6 cellular contexts compared by ENCODE assay signal in the genomic region with DNA sequence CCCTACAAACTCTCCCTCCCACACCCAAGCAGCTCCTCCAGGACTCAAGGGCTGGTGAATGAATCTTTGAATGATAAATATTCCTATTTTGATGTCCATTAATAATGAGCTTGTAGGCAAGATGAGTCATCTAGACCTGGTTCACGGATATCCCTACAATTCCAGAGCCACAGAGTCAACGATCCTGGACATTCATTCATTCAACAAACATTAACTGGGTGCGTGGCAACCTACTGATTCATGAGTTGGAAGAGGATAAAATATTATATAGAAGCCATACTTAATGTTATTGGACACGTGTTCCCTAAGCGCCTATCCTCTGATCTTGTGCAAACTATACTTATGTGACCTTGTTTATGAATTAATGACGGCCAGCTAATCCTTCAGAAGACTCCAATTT. TPM values are rescaled to one million over a fixed set of nuclear protein-coding genes. Genes with fewer than 3 reads are reported as not detected.
DNase-seq lines count a peak whose midpoint lies in the region; ATAC-seq, FAIRE-seq and TF ChIP-seq lines count a peak whose summit lies in the region.

No MANE protein-coding gene starts in this region.

- H3K4ac ChIP-seq in mesendoderm (ENCODE audit: low read depth, low read length), result no peak overlapping the region

- no peak overlapping the region for H2BK5ac ChIP-seq in mesendoderm (ENCODE audit: low read length)

- no peaks in the 10 kb centered on the region for H3K36me3 ChIP-seq in HUES6 (ENCODE audit: control insufficient read depth, insufficient read depth, low read length)
- H3K36me3 ChIP-seq in GM12878 (ENCODE audit: control insufficient read depth in 2 of 2, insufficient read depth in 2 of 2, low read length in 1 of 2), result no peaks in the 10 kb centered on the region
- H3K36me3 ChIP-seq in neutrophil, result no peaks in the 10 kb centered on the region
- H3K36me3 ChIP-seq in mesendoderm (ENCODE audit: control insufficient read depth, insufficient read depth, low read length), result no peaks in the 10 kb centered on the region

- peak overlapping the region; percentile 7; the same call in 1 of the 2 replicates for H2AFZ ChIP-seq in GM12878 (ENCODE audit: control insufficient read depth, low read depth, low read length)

- intact Hi-C loops in GM12878 (cut with micrococcal nuclease; ENCODE audit: unreplicated experiment), result no loop called here

- no peaks in the 10 kb centered on the region for H4K20me1 ChIP-seq in GM12878 (ENCODE audit: control insufficient read depth, insufficient read depth)

- TF ChIP-seq RAD21 in GM12878 (IDR thresholded peaks at IDR 0.05; ENCODE audit: insufficient read depth, low read depth, low read length), result no peak

- TF ChIP-seq POLR2A in GM12878 (IDR thresholded peaks at IDR 0.05; ENCODE audit: low read depth, low read length) (no peak), H54 (IDR thresholded peaks at IDR 0.05; ENCODE audit: low read depth, low read length) (no peak)

- no peak overlapping the region for H2AK5ac ChIP-seq in mesendoderm (ENCODE audit: low read length)

- H2BK15ac ChIP-seq in mesendoderm (replicated peaks; ENCODE audit: low read depth), result no peak overlapping the region

- SMC1A ChIA-PET in GM12878 (lab: Charles Lee; ENCODE audit: uncharacterized antibody, unreplicated experiment), result interaction anchor here (0.6 to 1.1 kb wide), 5 partner anchors 10 to 88 kb away, joined by 3 to 10 read pairs (median 3); no protein-coding TSS in a partner anchor

- peaks cover 20% of the 10 kb centered on the region for H3K4me1 ChIP-seq in HUES6 (ENCODE audit: control insufficient read depth, insufficient read depth, low read length)
- peaks cover 10% of the 10 kb centered on the region for H3K4me1 ChIP-seq in GM12878 (ENCODE audit: control insufficient read depth, insufficient read depth, low read length)
- peaks cover 18 to 29% of the 10 kb centered on the region in 2 experiments for H3K4me1 ChIP-seq in neutrophil (ENCODE audit: control insufficient read depth in 1 of 2, insufficient read depth in 1 of 2, low read depth in 1 of 2, low read length in 1 of 2)
- no peaks in the 10 kb centered on the region for H3K4me1 ChIP-seq in mesendoderm (ENCODE audit: control insufficient read depth, low read depth, low read length)

- RAD21 ChIA-PET in GM12878 (lab: Charles Lee; ENCODE audit: unreplicated experiment), result interaction anchor here (0.9 to 1.4 kb wide), 4 partner anchors 10 to 86 kb away, joined by 3 to 11 read pairs (median 4); no protein-coding TSS in a partner anchor

- peaks cover 4% of the 10 kb centered on the region; the same call in 1 of the 2 replicates for H3K27me3 ChIP-seq in HUES6 (ENCODE audit: control insufficient read depth, insufficient read depth, low read length)
- no peaks in the 10 kb centered on the region for H3K27me3 ChIP-seq in GM12878 (replicated peaks in 1 of 2; ENCODE audit: control insufficient read depth in 2 of 2, insufficient read depth in 2 of 2, low read length in 1 of 2)
- H3K27me3 ChIP-seq in neutrophil, result no peaks in the 10 kb centered on the region
- no peaks in the 10 kb centered on the region for H3K27me3 ChIP-seq in mesendoderm (ENCODE audit: insufficient read depth, low read length, poor library complexity)

- ATAC-seq in GM12878, result no peak

- no peak overlapping the region for H3K23ac ChIP-seq in mesendoderm (ENCODE audit: low read length)

- no peak overlapping the region for H4K5ac ChIP-seq in mesendoderm (ENCODE audit: low read length)

- no peaks in the 10 kb centered on the region for H3K79me1 ChIP-seq in mesendoderm (ENCODE audit: low read length)

- CTCF ChIA-PET in GM12878 (lab: Yijun Ruan, JAX), result interaction anchor here (0.9 to 6.8 kb wide), 5 partner anchors 10 to 154 kb away, joined by 3 to 27 read pairs (median 3); no protein-coding TSS in a partner anchor

- 63% methylated on average over 6 of the region's 6 CpGs for WGBS in GM12878 (ENCODE audit: insufficient coverage, insufficient replicate concordance, low lambda C conversion rate, missing lambda C conversion rate)
- no CpG with 5 or more reads among the region's 6 CpGs for WGBS in mesendoderm (ENCODE audit: extremely low coverage, insufficient coverage, low lambda C conversion rate)

- in situ Hi-C loops in GM12878 (cut with MboI), result no loop called here

- no peak for TF ChIP-seq EP300 in GM12878 (IDR thresholded peaks at IDR 0.05; ENCODE audit: borderline replicate concordance in 1 of 2, control insufficient read depth in 1 of 2, low read depth in 2 of 2, low read length in 2 of 2)

- DNase-seq in GM12878 (ENCODE audit: low read depth, low spot score) (no peak), OCI-M1 (lab: John Stamatoyannopoulos, UW) (no peak), mesendoderm (no peak), H54 (ENCODE audit: insufficient read length, low spot score) (no peak)

- POLR2A ChIA-PET in GM12878 (lab: Charles Lee), result interaction anchor here (1.0 to 1.2 kb wide), 3 partner anchors 9 to 48 kb away, joined by 3 to 4 read pairs (median 3); no protein-coding TSS in a partner anchor

- H3K56ac ChIP-seq in mesendoderm (ENCODE audit: low read length), result no peak overlapping the region

- peak; percentile 13 for FAIRE-seq in GM12878 (lab: Jason Lieb, UNC)
- no peak for FAIRE-seq in H54 (lab: Jason Lieb, UNC)

- no peak overlapping the region for H3K18ac ChIP-seq in mesendoderm (ENCODE audit: low read length)

- H3K4me3 ChIP-seq in HUES6 (ENCODE audit: low read depth, low read length) (peak overlapping the region; percentile 59), GM12878 (no peak overlapping the region), neutrophil (ENCODE audit: low read depth in 1 of 2, low read length in 1 of 2) (peak overlapping the region; percentile 65 to 86), mesendoderm (ENCODE audit: low read length) (no peak overlapping the region)

- H3K9me3 ChIP-seq in HUES6 (ENCODE audit: control insufficient read depth, insufficient read depth, low read depth, low read length) (no peaks in the 10 kb centered on the region), GM12878 (replicated peaks; ENCODE audit: control insufficient read depth, insufficient read depth, low read length) (no peaks in the 10 kb centered on the region), neutrophil (no peaks in the 10 kb centered on the region)

- H2BK120ac ChIP-seq in mesendoderm (ENCODE audit: low read depth, low read length), result no peak overlapping the region

- H3K4me2 ChIP-seq in GM12878 (ENCODE audit: control insufficient read depth, insufficient read depth) (peak overlapping the region; percentile 60; the same call in 1 of the 2 replicates), mesendoderm (ENCODE audit: low read length) (no peak overlapping the region)

- H3K27ac ChIP-seq in HUES6 (ENCODE audit: low read depth, low read length) (no peak overlapping the region), GM12878 (ENCODE audit: control insufficient read depth, insufficient read depth) (no peak overlapping the region), neutrophil (no peak overlapping the region), mesendoderm (ENCODE audit: low read depth, low read length) (no peak overlapping the region)

- TF ChIP-seq CTCF in GM12878 (IDR thresholded peaks at IDR 0.05 in 2 of 3, conservative IDR thresholded peaks at IDR 0.05 in 1 of 3; ENCODE audit: control insufficient read depth in 2 of 3, extremely low read depth in 1 of 3, insufficient read depth in 1 of 3, low read depth in 3 of 3, low read length in 3 of 3) (no peak), neutrophil (IDR thresholded peaks at IDR 0.05) (no peak)

- no TSS peak for BruUV-seq in GM12878 (replicated peaks; lab: Mats Ljungman, UMichigan)

- H3K9ac ChIP-seq in HUES6 (ENCODE audit: low read length), result no peak overlapping the region
- H3K9ac ChIP-seq in GM12878 (ENCODE audit: control insufficient read depth, insufficient read depth, low read length), result no peak overlapping the region
- no peak overlapping the region for H3K9ac ChIP-seq in mesendoderm (ENCODE audit: low read length)

- no peak overlapping the region for H4K8ac ChIP-seq in mesendoderm (ENCODE audit: low read depth, low read length)

- no peaks in the 10 kb centered on the region for H3K79me2 ChIP-seq in GM12878 (ENCODE audit: control insufficient read depth, insufficient read depth, low read length)
- H3K79me2 ChIP-seq in mesendoderm (ENCODE audit: control insufficient read depth, insufficient read depth, low read length), result no peaks in the 10 kb centered on the region

RNA-seq across cellular contexts. Expression of a gene that starts 0.4 kb away (rescaled TPM):
- 1.3 and 3.2 TPM in 2 replicates for total RNA-seq in GM12878 (2013; cell fraction: nucleolus; rRNA removed)
- total RNA-seq in GM12878 (2014; rRNA removed) (0.49 and 0.56 TPM in 2 replicates), GM12878 (2014; rRNA removed; fragmentation: Illumina TruSeq; extraction: Trizol) (0.40 and 0.46 TPM in 2 replicates), GM12878 (2021) (0.46 and 0.77 TPM in 2 replicates)
- 0.43 TPM for polyA plus RNA-seq in GM12878 (2011; ENCODE audit: low read depth)
- polyA plus RNA-seq in GM12878 (2011; rRNA removed) (0.36 and 0.48 TPM in 2 replicates), GM12878 (2014; fragmentation: Illumina TruSeq; extraction: Trizol) (0.41 and 0.47 TPM in 2 replicates), GM12878 (2014; fragmentation: Nextera tagmentation; extraction: Ambion mirVana) (under 1 TPM; 0.05 to 0.18 TPM), GM12878 (2014; rRNA removed) (0.26 and 0.49 TPM in 2 replicates), GM12878 (2016; fragmentation: Nextera tagmentation; extraction: Ambion mirVana) (under 1 TPM; 0.25 to 0.82 TPM)
- 0.90 and 0.97 TPM in 2 replicates for polyA plus RNA-seq in GM12878 (2011; cell fraction: cytosol; rRNA removed)
- 0.73 and 1.1 TPM in 2 replicates for polyA plus RNA-seq in GM12878 (2011; cell fraction: nucleus; rRNA removed)
- 0.46 and 0.51 TPM in 2 replicates for polyA plus RNA-seq in GM12878 (2012)
- 1.1 and 1.3 TPM in 2 replicates for polyA minus RNA-seq in GM12878 (2011; rRNA and poly(A)+ RNA removed)
- polyA minus RNA-seq in GM12878 (2011; cell fraction: cytosol; rRNA and poly(A)+ RNA removed), result 0.42 TPM in 1 of 2 replicates, not detected in the other
- polyA minus RNA-seq in GM12878 (2011; cell fraction: nucleus; rRNA and poly(A)+ RNA removed), result 0.48 and 0.67 TPM in 2 replicates
- 0.93 TPM for polyA plus RNA-seq in mesendoderm (2013, experiment 1 of 2)
- polyA plus RNA-seq in mesendoderm (2013, experiment 2 of 2), result 1.1 TPM

RNA-seq across cellular contexts. Expression of a gene that starts 28.6 kb away (rescaled TPM):
- 1.2 TPM in 2 replicates for total RNA-seq in GM12878 (2013; cell fraction: nucleolus; rRNA removed)
- total RNA-seq in GM12878 (2014; rRNA removed), result not detected in 2 replicates
- total RNA-seq in GM12878 (2014; rRNA removed; fragmentation: Illumina TruSeq; extraction: Trizol), result not detected in 2 replicates
- total RNA-seq in GM12878 (2021), result not detected in 2 replicates
- not detected for polyA plus RNA-seq in GM12878 (2011; ENCODE audit: low read depth)
- 0.12 and 0.16 TPM in 2 replicates for polyA plus RNA-seq in GM12878 (2011; rRNA removed)
- polyA plus RNA-seq in GM12878 (2011; cell fraction: cytosol; rRNA removed), result 0.04 TPM in 1 of 2 replicates, not detected in the other
- 0.28 and 0.56 TPM in 2 replicates for polyA plus RNA-seq in GM12878 (2011; cell fraction: nucleus; rRNA removed)
- polyA plus RNA-seq in GM12878 (2012), result 0.17 TPM in 1 of 2 replicates, not detected in the other
- polyA plus RNA-seq in GM12878 (2014; fragmentation: Illumina TruSeq; extraction: Trizol), result not detected in 2 replicates
- not detected for polyA plus RNA-seq in GM12878 (2014; fragmentation: Nextera tagmentation; extraction: Ambion mirVana)
- not detected in 2 replicates for polyA plus RNA-seq in GM12878 (2014; rRNA removed)
- polyA plus RNA-seq in GM12878 (2016; fragmentation: Nextera tagmentation; extraction: Ambion mirVana), result not detected
- 0.21 TPM in 1 of 2 replicates, not detected in the other for polyA minus RNA-seq in GM12878 (2011; rRNA and poly(A)+ RNA removed)
- polyA minus RNA-seq in GM12878 (2011; cell fraction: cytosol; rRNA and poly(A)+ RNA removed), result not detected in 2 replicates
- 0.24 TPM in 1 of 2 replicates, not detected in the other for polyA minus RNA-seq in GM12878 (2011; cell fraction: nucleus; rRNA and poly(A)+ RNA removed)
- not detected for polyA plus RNA-seq in mesendoderm (2013, experiment 1 of 2)
- polyA plus RNA-seq in mesendoderm (2013, experiment 2 of 2), result not detected

RNA-seq across cellular contexts. Expression of a gene that starts 49.4 kb away (rescaled TPM):
- total RNA-seq in GM12878 (2013; cell fraction: nucleolus; rRNA removed), result 74.5 and 81.9 TPM in 2 replicates
- total RNA-seq in GM12878 (2014; rRNA removed) (46.4 and 53.5 TPM in 2 replicates), GM12878 (2014; rRNA removed; fragmentation: Illumina TruSeq; extraction: Trizol) (21.5 and 26.9 TPM in 2 replicates), GM12878 (2021) (40.0 and 40.4 TPM in 2 replicates)
- polyA plus RNA-seq in GM12878 (2011; ENCODE audit: low read depth), result 18.9 TPM
- polyA plus RNA-seq in GM12878 (2011; rRNA removed) (8.5 and 16.9 TPM in 2 replicates), GM12878 (2014; fragmentation: Illumina TruSeq; extraction: Trizol) (12.3 and 21.9 TPM in 2 replicates), GM12878 (2014; fragmentation: Nextera tagmentation; extraction: Ambion mirVana) (1 to 10 TPM; 3.0 to 7.4 TPM), GM12878 (2014; rRNA removed) (50.0 and 54.5 TPM in 2 replicates), GM12878 (2016; fragmentation: Nextera tagmentation; extraction: Ambion mirVana) (10 to 100 TPM; 51.7 to 54.8 TPM)
- 22.6 and 38.7 TPM in 2 replicates for polyA plus RNA-seq in GM12878 (2011; cell fraction: cytosol; rRNA removed)
- polyA plus RNA-seq in GM12878 (2011; cell fraction: nucleus; rRNA removed), result 45.6 and 71.8 TPM in 2 replicates
- 18.6 and 50.6 TPM in 2 replicates for polyA plus RNA-seq in GM12878 (2012)
- 20.3 and 37.3 TPM in 2 replicates for polyA minus RNA-seq in GM12878 (2011; rRNA and poly(A)+ RNA removed)
- 8.8 and 11.7 TPM in 2 replicates for polyA minus RNA-seq in GM12878 (2011; cell fraction: cytosol; rRNA and poly(A)+ RNA removed)
- 26.7 and 36.0 TPM in 2 replicates for polyA minus RNA-seq in GM12878 (2011; cell fraction: nucleus; rRNA and poly(A)+ RNA removed)
- 0.45 TPM for polyA plus RNA-seq in mesendoderm (2013, experiment 1 of 2)
- 0.41 TPM for polyA plus RNA-seq in mesendoderm (2013, experiment 2 of 2)

RNA-seq across cellular contexts. Expression of a gene that starts 55.3 kb away (rescaled TPM):
- 121 and 123 TPM in 2 replicates for total RNA-seq in GM12878 (2013; cell fraction: nucleolus; rRNA removed)
- 143 and 161 TPM in 2 replicates for total RNA-seq in GM12878 (2014; rRNA removed)
- 159 and 183 TPM in 2 replicates for total RNA-seq in GM12878 (2014; rRNA removed; fragmentation: Illumina TruSeq; extraction: Trizol)
- 179 and 186 TPM in 2 replicates for total RNA-seq in GM12878 (2021)
- polyA plus RNA-seq in GM12878 (2011; ENCODE audit: low read depth), result 168 TPM
- polyA plus RNA-seq in GM12878 (2011; rRNA removed), result 216 and 229 TPM in 2 replicates
- polyA plus RNA-seq in GM12878 (2011; cell fraction: cytosol; rRNA removed), result 180 and 182 TPM in 2 replicates
- 183 and 191 TPM in 2 replicates for polyA plus RNA-seq in GM12878 (2011; cell fraction: nucleus; rRNA removed)
- polyA plus RNA-seq in GM12878 (2012), result 136 and 143 TPM in 2 replicates
- polyA plus RNA-seq in GM12878 (2014; fragmentation: Illumina TruSeq; extraction: Trizol), result 266 and 322 TPM in 2 replicates
- polyA plus RNA-seq in GM12878 (2014; fragmentation: Nextera tagmentation; extraction: Ambion mirVana), result 100 to 1,000 TPM; 137 to 176 TPM
- polyA plus RNA-seq in GM12878 (2014; rRNA removed), result 142 and 153 TPM in 2 replicates
- polyA plus RNA-seq in GM12878 (2016; fragmentation: Nextera tagmentation; extraction: Ambion mirVana), result 100 to 1,000 TPM; 208 to 216 TPM
- 137 and 152 TPM in 2 replicates for polyA minus RNA-seq in GM12878 (2011; rRNA and poly(A)+ RNA removed)
- 43.4 and 65.5 TPM in 2 replicates for polyA minus RNA-seq in GM12878 (2011; cell fraction: cytosol; rRNA and poly(A)+ RNA removed)
- polyA minus RNA-seq in GM12878 (2011; cell fraction: nucleus; rRNA and poly(A)+ RNA removed), result 49.4 and 61.3 TPM in 2 replicates
- 181 TPM for polyA plus RNA-seq in mesendoderm (2013, experiment 1 of 2)
- 186 TPM for polyA plus RNA-seq in mesendoderm (2013, experiment 2 of 2)

RNA-seq across cellular contexts. Expression of a gene that starts 55.4 kb away (rescaled TPM):
- 3.7 and 8.2 TPM in 2 replicates for total RNA-seq in GM12878 (2013; cell fraction: nucleolus; rRNA removed)
- total RNA-seq in GM12878 (2014; rRNA removed), result 22.0 and 29.9 TPM in 2 replicates
- total RNA-seq in GM12878 (2014; rRNA removed; fragmentation: Illumina TruSeq; extraction: Trizol), result 22.5 and 28.1 TPM in 2 replicates
- 34.7 TPM in 2 replicates for total RNA-seq in GM12878 (2021)
- 42.2 TPM for polyA plus RNA-seq in GM12878 (2011; ENCODE audit: low read depth)
- polyA plus RNA-seq in GM12878 (2011; rRNA removed), result 17.5 and 22.1 TPM in 2 replicates
- 33.2 and 37.0 TPM in 2 replicates for polyA plus RNA-seq in GM12878 (2011; cell fraction: cytosol; rRNA removed)
- 21.6 and 22.1 TPM in 2 replicates for polyA plus RNA-seq in GM12878 (2011; cell fraction: nucleus; rRNA removed)
- polyA plus RNA-seq in GM12878 (2012), result 15.9 and 21.6 TPM in 2 replicates
- polyA plus RNA-seq in GM12878 (2014; fragmentation: Illumina TruSeq; extraction: Trizol), result 10.1 and 17.4 TPM in 2 replicates
- polyA plus RNA-seq in GM12878 (2014; fragmentation: Nextera tagmentation; extraction: Ambion mirVana), result 10 to 100 TPM; 27.3 to 28.2 TPM
- 28.0 and 33.0 TPM in 2 replicates for polyA plus RNA-seq in GM12878 (2014; rRNA removed)
- polyA plus RNA-seq in GM12878 (2016; fragmentation: Nextera tagmentation; extraction: Ambion mirVana), result 10 to 100 TPM; 34.3 to 38.8 TPM
- 5.0 and 7.4 TPM in 2 replicates for polyA minus RNA-seq in GM12878 (2011; rRNA and poly(A)+ RNA removed)
- polyA minus RNA-seq in GM12878 (2011; cell fraction: cytosol; rRNA and poly(A)+ RNA removed), result 3.3 and 4.0 TPM in 2 replicates
- 3.7 and 5.1 TPM in 2 replicates for polyA minus RNA-seq in GM12878 (2011; cell fraction: nucleus; rRNA and poly(A)+ RNA removed)
- polyA plus RNA-seq in mesendoderm (2013, experiment 1 of 2), result 14.1 TPM
- polyA plus RNA-seq in mesendoderm (2013, experiment 2 of 2), result 14.6 TPM

Comparison
In these comparisons a context has a peak if more than half of its experiments do, and no peak if none do; other contexts are left out.
1. H3K4me3 ChIP-seq: peak in HUES6 (single experiment) and neutrophil (2 of 2); none in GM12878 (single experiment) and mesendoderm (single experiment).